16 cellular contexts compared by ENCODE assay signal in genomic region chr11:90840071-90840470, GRCh38.
A peak's percentile ranks its signal among the peaks of the same experiment; 100 is the strongest.
DNase-seq lines count a peak whose midpoint lies in the region; ATAC-seq and TF ChIP-seq lines count a peak whose summit lies in the region.
"Had no signal": no experiment of that assay in that cellular context is flagged by ENCODE, and none has a peak within 500 bp of the region (broad histone marks: within the 10 kb centered on the region; RNA-seq: fewer than 3 reads in every experiment).

No MANE protein-coding gene starts in this region.

- H3K27ac ChIP-seq in RWPE1 (no peak overlapping the region), foreskin keratinocyte (no peak overlapping the region), osteoblast (ENCODE audit: low read depth, low read length) (no peak overlapping the region), WERI-Rb-1 (no peak overlapping the region)
- H3K27ac ChIP-seq: A549, C4-2B had no signal

- no peak overlapping the region for H3K4me3 ChIP-seq in osteoblast (ENCODE audit: insufficient read depth, low read length)
- H3K4me3 ChIP-seq in WERI-Rb-1 (ENCODE audit: low read depth, low read length) = no peak overlapping the region
- H3K4me3 ChIP-seq: A549 had no signal

- no peaks in the 10 kb centered on the region for H3K79me2 ChIP-seq in osteoblast (ENCODE audit: insufficient read depth, low read length)

- TF ChIP-seq CTCF in RWPE1 (conservative IDR thresholded peaks at IDR 0.05; ENCODE audit: low read depth) (no peak), foreskin keratinocyte (conservative IDR thresholded peaks at IDR 0.05) (no peak), osteoblast (IDR thresholded peaks at IDR 0.05; ENCODE audit: extremely low read depth, low read depth, low read length) (no peak), WERI-Rb-1 (IDR thresholded peaks at IDR 0.05; ENCODE audit: low read depth, low read length) (no peak), GM10266 (IDR thresholded peaks at IDR 0.05; ENCODE audit: control insufficient read depth, insufficient read depth, low read depth, missing control alignments) (no peak)

- H3K27me3 ChIP-seq in foreskin keratinocyte = no peaks in the 10 kb centered on the region
- no peaks in the 10 kb centered on the region for H3K27me3 ChIP-seq in osteoblast (ENCODE audit: insufficient read depth, low read length)
- H3K27me3 ChIP-seq in WERI-Rb-1 (ENCODE audit: insufficient read depth, low read depth, severe bottlenecking) = no peaks in the 10 kb centered on the region
- H3K27me3 ChIP-seq: BE2C had no signal

- H3K36me3 ChIP-seq in osteoblast (ENCODE audit: insufficient read depth, low read length) = no peaks in the 10 kb centered on the region
- no peaks in the 10 kb centered on the region for H3K36me3 ChIP-seq in WERI-Rb-1
- H3K36me3 ChIP-seq: BE2C had no signal

- H3K4me2 ChIP-seq in osteoblast (ENCODE audit: insufficient read depth, low read length) = no peak overlapping the region
- H3K4me2 ChIP-seq: A549 had no signal

- peak; percentile 42 for DNase-seq in NCI-H1048 (lab: John Stamatoyannopoulos, UW)
- peak; percentile 20 for DNase-seq in RWPE1 (ENCODE audit: low spot score)
- peak; percentile 45 to 71 for DNase-seq in foreskin keratinocyte
- DNase-seq in osteoblast (ENCODE audit: insufficient read length, low spot score, missing footprints) = peak; percentile 8
- DNase-seq in WERI-Rb-1 = no peak
- no peak for DNase-seq in GM10266 (ENCODE audit: extremely low spot score)
- DNase-seq: BE2C; CD4-positive, alpha-beta memory T cell; DMS153; GF-D8; GOT3; H9 had no signal

- no peaks in the 10 kb centered on the region for H4K20me1 ChIP-seq in osteoblast (ENCODE audit: insufficient read depth, low read length)

- CTCF ChIA-PET in RWPE1 (lab: Yijun Ruan, JAX) = no interaction called here

- ATAC-seq in foreskin keratinocyte = peak; percentile 81
- no peak for ATAC-seq in HG03432 (IDR thresholded peaks at IDR 0.05; ENCODE audit: unreplicated experiment)
- no peak for ATAC-seq in GM18868 (IDR thresholded peaks at IDR 0.05; ENCODE audit: unreplicated experiment)
- ATAC-seq: A549 had no signal

- H3K9me3 ChIP-seq in osteoblast (ENCODE audit: low read depth, low read length) = no peaks in the 10 kb centered on the region
- no peaks in the 10 kb centered on the region for H3K9me3 ChIP-seq in WERI-Rb-1 (ENCODE audit: severe bottlenecking)
- H3K9me3 ChIP-seq: A549, BE2C had no signal

- POLR2A ChIA-PET in RWPE1 (lab: Yijun Ruan, JAX; ENCODE audit: low non-redundant PET) = no interaction called here

- H3K4me1 ChIP-seq in foreskin keratinocyte (peaks cover 11% of the 10 kb centered on the region), osteoblast (ENCODE audit: insufficient read depth, low read length) (no peaks in the 10 kb centered on the region)
- H3K4me1 ChIP-seq: BE2C had no signal

- H2AFZ ChIP-seq in osteoblast (ENCODE audit: low read length) = no peak overlapping the region

Comparison
In these comparisons a context has a peak if more than half of its experiments do, and no peak if none do; other contexts are left out.
1. DNase-seq: peak in NCI-H1048 (single experiment), RWPE1 (single experiment), foreskin keratinocyte (2 of 2) and osteoblast (single experiment); none in WERI-Rb-1 (single experiment) and GM10266 (single experiment).